ENCODE assay signal across 10 cellular contexts in genomic region chr20:51696304-51697118, GRCh38.
DNase-seq lines count a peak whose midpoint lies in the region; ATAC-seq, FAIRE-seq and TF ChIP-seq lines count a peak whose summit lies in the region.
"Had no signal": no experiment of that assay in that cellular context is flagged by ENCODE, and none has a peak within 500 bp of the region (broad histone marks: within the 10 kb centered on the region; RNA-seq: fewer than 3 reads in every experiment).

No MANE protein-coding gene starts in this region.

- 50% methylated on average over 2 of the region's 2 CpGs for WGBS in mammary epithelial cell (ENCODE audit: low coverage, missing lambda C conversion rate)

- CTCF ChIA-PET in mammary epithelial cell (lab: Charles Lee; ENCODE audit: low non-redundant PET) = no interaction called here

- H3K27ac ChIP-seq in mammary epithelial cell (ENCODE audit: insufficient read depth, low read depth, low read length) (no peak overlapping the region), muscle layer of duodenum (ENCODE audit: low read length) (peak overlapping the region; percentile 14)

- H3K4me1 ChIP-seq in mammary epithelial cell (ENCODE audit: insufficient read depth, low read length) (peaks cover 11% of the 10 kb centered on the region), muscle layer of duodenum (ENCODE audit: control insufficient read depth in 1 of 2, insufficient read depth in 2 of 2, low read length in 2 of 2) (peaks cover 9 to 11% of the 10 kb centered on the region in 2 donors)

- no peak for TF ChIP-seq CTCF in mammary epithelial cell (conservative IDR thresholded peaks at IDR 0.05 in 1 of 2, IDR thresholded peaks at IDR 0.05 in 1 of 2; ENCODE audit: extremely low read depth in 1 of 2, insufficient read depth in 1 of 2, low read depth in 1 of 2, low read length in 2 of 2)

- BruUV-seq in mammary epithelial cell (replicated peaks; lab: Mats Ljungman, UMichigan) = no TSS peak

- H3K36me3 ChIP-seq in mammary epithelial cell (ENCODE audit: insufficient read depth, low read length) (no peaks in the 10 kb centered on the region), muscle layer of duodenum (ENCODE audit: control insufficient read depth in 1 of 2, insufficient read depth in 2 of 2, low read length in 2 of 2) (peaks cover 0 to 18% of the 10 kb centered on the region in 2 donors)

- no peaks in the 10 kb centered on the region for H4K20me1 ChIP-seq in mammary epithelial cell (ENCODE audit: insufficient read depth, low read length)

- in situ Hi-C loops in mammary epithelial cell (cut with MboI; ENCODE audit: low sequenced_read_pairs in 2 of 2) = no loop called here

- no peak overlapping the region for H3K9ac ChIP-seq in mammary epithelial cell (ENCODE audit: insufficient read depth, low read length)

- ATAC-seq in activated CD4-positive, CD25-positive, alpha-beta regulatory T cell treated with anti-CD3 and anti-CD28 coated beads, Interleukin-2, amount 50 U/mL, for 24 hours = no peak

- H3K79me2 ChIP-seq in mammary epithelial cell (ENCODE audit: insufficient read depth, low read length) = no peaks in the 10 kb centered on the region

- no peaks in the 10 kb centered on the region for H3K9me3 ChIP-seq in mammary epithelial cell (replicated peaks; ENCODE audit: insufficient read depth, low read length)
- H3K9me3 ChIP-seq in muscle layer of duodenum (ENCODE audit: control insufficient read depth in 1 of 2, low read length in 2 of 2) = no peaks in the 10 kb centered on the region

- intact Hi-C loops in mammary epithelial cell (cut with micrococcal nuclease) = loop anchor here (1.0 to 10.0 kb wide), 3 partner anchors 9 to 106 kb away; partner anchors contain the start of genes ATP9A and SALL4

- H3K4me2 ChIP-seq in mammary epithelial cell (ENCODE audit: insufficient read depth, low read depth, low read length) = peak overlapping the region; percentile 28

- H2AFZ ChIP-seq in mammary epithelial cell (ENCODE audit: low read depth, low read length) = peak overlapping the region; percentile 83

- H3K27me3 ChIP-seq in mammary epithelial cell (ENCODE audit: insufficient read depth, low read length) = no peaks in the 10 kb centered on the region
- H3K27me3 ChIP-seq in muscle layer of duodenum (ENCODE audit: low read depth, low read length) = no peaks in the 10 kb centered on the region

- H3K4me3 ChIP-seq in mammary epithelial cell (replicated peaks in 1 of 3; ENCODE audit: insufficient read depth in 1 of 3, low read depth in 2 of 3, low read length in 3 of 3) (no peak overlapping the region), muscle layer of duodenum (ENCODE audit: low read depth in 1 of 2, low read length in 2 of 2) (no peak overlapping the region)

- dilution Hi-C loops in mammary epithelial cell (cut with HindIII; ENCODE audit: low sequenced_read_pairs) = no loop called here

- DNase-seq in DMS79 (lab: John Stamatoyannopoulos, UW) = peak; percentile 78
- DNase-seq in NCI-H2029 (lab: John Stamatoyannopoulos, UW) = peak; percentile 57
- DNase-seq in mammary epithelial cell = no peak
- DNase-seq in GM19239 (ENCODE audit: insufficient read length, low spot score) = no peak
- no peak for DNase-seq in occipital lobe (lab: John Stamatoyannopoulos, UW)
- no peak for DNase-seq in AG08396 (ENCODE audit: low spot score)
- DNase-seq: activated CD4-positive, alpha-beta T cell treated with anti-CD3 and anti-CD28 coated beads for 1 hour had no signal

- no peak for FAIRE-seq in GM19239 (lab: Jason Lieb, UNC)
- FAIRE-seq: H54 had no signal

Comparison
In these comparisons a context has a peak if more than half of its experiments do, and no peak if none do; other contexts are left out.
1. DNase-seq: peak in DMS79 (single experiment) and NCI-H2029 (single experiment); none in mammary epithelial cell (single experiment), GM19239 (single experiment), occipital lobe (single experiment) and AG08396 (single experiment).